Comparison of ENCODE assay signal across 8 cellular contexts in the genomic region with DNA sequence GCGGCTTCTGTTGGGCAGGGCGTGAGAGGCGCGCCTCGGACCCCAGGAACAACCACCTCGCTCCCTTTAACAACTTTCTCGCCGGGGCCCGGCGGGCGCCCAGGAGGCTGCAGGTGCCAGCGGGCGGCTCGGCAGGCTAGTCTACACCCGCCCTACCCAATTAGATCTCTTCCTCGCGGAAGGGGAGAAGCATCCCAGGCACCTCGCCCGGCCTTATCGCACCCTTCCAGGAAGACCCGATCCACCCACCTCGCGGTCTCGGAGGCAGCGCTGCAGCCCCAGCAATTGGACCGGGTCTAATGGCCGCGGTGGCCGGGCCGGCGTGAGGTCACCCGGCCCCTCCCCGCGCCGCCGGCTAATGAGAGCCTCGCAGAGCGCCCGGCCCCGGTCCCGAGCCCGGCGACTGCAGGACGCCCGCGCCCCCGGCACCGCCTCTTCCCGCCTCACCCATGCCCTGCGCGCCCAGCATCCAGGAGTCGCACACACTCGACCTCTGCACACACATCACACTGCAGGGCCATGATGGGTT. TPM values are rescaled to one million over a fixed set of nuclear protein-coding genes. Genes with fewer than 3 reads are reported as not detected.
DNase-seq lines count a peak whose midpoint lies in the region; ATAC-seq and TF ChIP-seq lines count a peak whose summit lies in the region.

A gene (minus strand): TSS at position 298 of the 529 bp plus-strand sequence. CDS start 419 bp downstream, outside the sequence.

- H3K9me3 Mint-ChIP-seq in WTC11, result no peaks in the 10 kb centered on the region
- H3K9me3 Mint-ChIP-seq in dendritic cell treated with granulocyte-macrophage colony-stimulating factor and Interleukin-4, amounts not matched to agents 40 ng/mL and 50 ng/mL, for 4 days, result no peaks in the 10 kb centered on the region

- peak; percentile 24 to 42 for DNase-seq in NCI-H2081 (lab: John Stamatoyannopoulos, UW)
- no peak for DNase-seq in NCI-H2081 treated with DMSO at 0.1 percent for 48 hours (lab: John Stamatoyannopoulos, UW)
- DNase-seq in HuH-7.5 (ENCODE audit: low spot score), result peak; percentile 97
- DNase-seq in WTC11 (ENCODE audit: low spot score), result peak; percentile 76
- DNase-seq in left colon, result peak; percentile 50 to 64
- peak; percentile 19 for DNase-seq in stimulated activated CD4-positive, alpha-beta T cell treated with anti-CD3 and anti-CD28 coated beads, Interleukin-12 subunit alpha, Interleukin-12 subunit beta, amount 100 ng/mL, for 4 hours
- no peak for DNase-seq in NOMO-1 treated with dmso at 0.1 percent for 144 hours (lab: John Stamatoyannopoulos, UW; ENCODE audit: unreplicated experiment)

- peaks cover 21% of the 10 kb centered on the region for H3K27me3 Mint-ChIP-seq in WTC11 (ENCODE audit: low read depth)
- H3K27me3 Mint-ChIP-seq in dendritic cell treated with granulocyte-macrophage colony-stimulating factor and Interleukin-4, amounts not matched to agents 40 ng/mL and 50 ng/mL, for 4 days, result peaks cover 30% of the 10 kb centered on the region

- H3K27ac Mint-ChIP-seq in WTC11, result peak within 1 kb of the TSS; percentile 85
- peak within 1 kb of the TSS; percentile 70 for H3K27ac Mint-ChIP-seq in dendritic cell treated with granulocyte-macrophage colony-stimulating factor and Interleukin-4, amounts not matched to agents 40 ng/mL and 50 ng/mL, for 4 days

- CTCF ChIA-PET in WTC11 (lab: Charles Lee), result interaction anchor here (1.1 kb wide), 1 partner anchor 135 kb away, joined by 3 read pairs; no protein-coding TSS in a partner anchor

- POLR2A ChIA-PET in WTC11 (lab: Charles Lee), result interaction anchor here (0.6 kb wide), 1 partner anchor 231 kb away, joined by 3 read pairs; no protein-coding TSS in a partner anchor

- H3K4me3 Mint-ChIP-seq in WTC11, result peak within 1 kb of the TSS; percentile 78
- H3K4me3 Mint-ChIP-seq in dendritic cell treated with granulocyte-macrophage colony-stimulating factor and Interleukin-4, amounts not matched to agents 40 ng/mL and 50 ng/mL, for 4 days, result peak within 1 kb of the TSS; percentile 78

- TF ChIP-seq CTCF in WTC11 (IDR thresholded peaks at IDR 0.05), result no peak

- H3K4me1 Mint-ChIP-seq in WTC11, result peaks cover 43% of the 10 kb centered on the region
- peaks cover 49% of the 10 kb centered on the region for H3K4me1 Mint-ChIP-seq in dendritic cell treated with granulocyte-macrophage colony-stimulating factor and Interleukin-4, amounts not matched to agents 40 ng/mL and 50 ng/mL, for 4 days (ENCODE audit: low read depth)

- intact Hi-C loops in dendritic cell treated with granulocyte-macrophage colony-stimulating factor and Interleukin-4, amounts not matched to agents 40 ng/mL and 50 ng/mL, for 4 days (cut with micrococcal nuclease), result no loop called here
- intact Hi-C loops in left colon (cut with DNase I, micrococcal nuclease), result no loop called here

- peaks cover 8% of the 10 kb centered on the region for H3K36me3 Mint-ChIP-seq in WTC11
- peaks cover 6% of the 10 kb centered on the region for H3K36me3 Mint-ChIP-seq in dendritic cell treated with granulocyte-macrophage colony-stimulating factor and Interleukin-4, amounts not matched to agents 40 ng/mL and 50 ng/mL, for 4 days (ENCODE audit: low read depth)

- ATAC-seq in WTC11, result peak; percentile 69
- peak; percentile 67 for ATAC-seq in left colon

TF ChIP-seq in WTC11, 78 proteins besides CTCF, POLR2A, EP300 and RAD21:
- TF ChIP-seq ZNF263 (CRISPR knock-in tag; IDR thresholded peaks at IDR 0.05; ENCODE audit: low read depth) (no peak), RELA (CRISPR knock-in tag; IDR thresholded peaks at IDR 0.05; ENCODE audit: borderline replicate concordance) (0 out of 2 replicates have a peak, but pooled peaks have one; percentile 8), KAT7 (CRISPR knock-in tag; IDR thresholded peaks at IDR 0.05; ENCODE audit: borderline replicate concordance) (no peak), TEAD4 (CRISPR knock-in tag; IDR thresholded peaks at IDR 0.05) (no peak), FOXK1 (CRISPR knock-in tag; IDR thresholded peaks at IDR 0.05) (no peak), ETV6 (CRISPR knock-in tag; IDR thresholded peaks at IDR 0.05) (0 out of 2 replicates have a peak, but pooled peaks have one; percentile 46)
- TF ChIP-seq, protein P1, sequence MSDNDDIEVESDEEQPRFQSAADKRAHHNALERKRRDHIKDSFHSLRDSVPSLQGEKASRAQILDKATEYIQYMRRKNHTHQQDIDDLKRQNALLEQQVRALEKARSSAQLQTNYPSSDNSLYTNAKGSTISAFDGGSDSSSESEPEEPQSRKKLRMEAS (CRISPR knock-in tag; IDR thresholded peaks at IDR 0.05), result peak; percentile 11; the same call in 1 of the 2 replicates
- TF ChIP-seq, protein P2, sequence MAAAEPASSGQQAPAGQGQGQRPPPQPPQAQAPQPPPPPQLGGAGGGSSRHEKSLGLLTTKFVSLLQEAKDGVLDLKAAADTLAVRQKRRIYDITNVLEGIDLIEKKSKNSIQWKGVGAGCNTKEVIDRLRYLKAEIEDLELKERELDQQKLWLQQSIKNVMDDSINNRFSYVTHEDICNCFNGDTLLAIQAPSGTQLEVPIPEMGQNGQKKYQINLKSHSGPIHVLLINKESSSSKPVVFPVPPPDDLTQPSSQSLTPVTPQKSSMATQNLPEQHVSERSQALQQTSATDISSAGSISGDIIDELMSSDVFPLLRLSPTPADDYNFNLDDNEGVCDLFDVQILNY (CRISPR knock-in tag; IDR thresholded peaks at IDR 0.05), result peak; percentile 72; the same call in 1 of the 2 replicates

RNA-seq across cellular contexts. Expression of the gene that starts here (rescaled TPM):
- total RNA-seq in WTC11 (2021), result 143 to 160 TPM (median 146 TPM) in 3 replicates
- 1 to 10 TPM; 5.9 to 6.6 TPM for total RNA-seq in left colon

Comparison
In these comparisons a context has a peak if more than half of its experiments do, and no peak if none do; other contexts are left out.
1. RNA of the gene that starts here (total RNA-seq): 143 to 160 TPM in WTC11; 5.9 to 6.6 TPM in left colon; every median in the first group is over 10 times any median in the second.
2. DNase-seq: peak in NCI-H2081 (2 of 2), HuH-7.5 (single experiment), WTC11 (single experiment), left colon (2 of 2) and stimulated activated CD4-positive, alpha-beta T cell treated with anti-CD3 and anti-CD28 coated beads, Interleukin-12 subunit alpha, Interleukin-12 subunit beta, amount 100 ng/mL, for 4 hours (single experiment); none in NCI-H2081 treated with DMSO at 0.1 percent for 48 hours (single experiment) and NOMO-1 treated with dmso at 0.1 percent for 144 hours (single experiment).